21 cellular contexts compared by ENCODE assay signal in genomic region chr2:126781806-126782205, GRCh38.
"Had no signal": no experiment of that assay in that cellular context is flagged by ENCODE, and none has a peak within 500 bp of the region (broad histone marks: within the 10 kb centered on the region; RNA-seq: fewer than 3 reads in every experiment).

No MANE protein-coding gene starts in this region.

- H3K27ac ChIP-seq: dorsolateral prefrontal cortex, hepatocyte, suprapubic skin, thyroid gland, upper lobe of left lung had no signal

- H3K9me3 Mint-ChIP-seq: naive B cell; stimulated activated effector memory CD8-positive, alpha-beta T cell treated with anti-CD3 and anti-CD28 coated beads, Interleukin-12 subunit alpha, Interleukin-12 subunit beta, amount 100 ng/mL, for 72 hours had no signal

- H3K4me3 Mint-ChIP-seq: stimulated activated effector memory CD8-positive, alpha-beta T cell treated with anti-CD3 and anti-CD28 coated beads, Interleukin-12 subunit alpha, Interleukin-12 subunit beta, amount 100 ng/mL, for 72 hours had no signal

- H3K4me3 ChIP-seq: dorsolateral prefrontal cortex, hepatocyte, lung, smooth muscle cell, suprapubic skin, thyroid gland, upper lobe of left lung had no signal

- FAIRE-seq: kidney had no signal

- H3K36me3 ChIP-seq: suprapubic skin, thyroid gland, upper lobe of left lung had no signal

- H3K9me3 ChIP-seq: suprapubic skin, thyroid gland, upper lobe of left lung had no signal

- H2AFZ ChIP-seq: hepatocyte had no signal

- H3K36me3 Mint-ChIP-seq: naive B cell; stimulated activated effector memory CD8-positive, alpha-beta T cell treated with anti-CD3 and anti-CD28 coated beads, Interleukin-12 subunit alpha, Interleukin-12 subunit beta, amount 100 ng/mL, for 72 hours had no signal

- H3K4me2 ChIP-seq: hepatocyte, smooth muscle cell had no signal

- H3K27ac Mint-ChIP-seq: stimulated activated effector memory CD8-positive, alpha-beta T cell treated with anti-CD3 and anti-CD28 coated beads, Interleukin-12 subunit alpha, Interleukin-12 subunit beta, amount 100 ng/mL, for 72 hours had no signal

- H3K79me2 ChIP-seq: hepatocyte had no signal

- DNase-seq: cortex of kidney; effector CD8-positive, alpha-beta T cell; foreskin melanocyte; head of caudate nucleus; kidney; left colon; left ventricle myocardium superior; mesenchymal stem cell; naive B cell; right cardiac atrium; stimulated activated CD4-positive, alpha-beta T cell treated with anti-CD3 and anti-CD28 coated beads, Interleukin-4, amount 100 ng/mL, for 1 hour; stimulated activated CD8-positive, alpha-beta memory T cell treated with anti-CD3 and anti-CD28 coated beads, Interleukin-4, amount 100 ng/mL, for 48 hours; stimulated activated naive CD8-positive, alpha-beta T cell treated with anti-CD3 and anti-CD28 coated beads, Interleukin-15, Interleukin-2, amounts not matched to agents 100 U/mL and 50 U/mL, for 24 hours; thyroid gland; upper lobe of left lung had no signal

- H3K27me3 ChIP-seq: hepatocyte, thyroid gland, upper lobe of left lung had no signal

- ATAC-seq: left colon; left ventricle myocardium superior; right cardiac atrium; stimulated activated effector memory CD8-positive, alpha-beta T cell treated with anti-CD3 and anti-CD28 coated beads, Interleukin-12 subunit alpha, Interleukin-12 subunit beta, amount 100 ng/mL, for 72 hours; stimulated activated naive CD8-positive, alpha-beta T cell treated with anti-CD3 and anti-CD28 coated beads, Interleukin-15, Interleukin-2, amounts not matched to agents 100 U/mL and 50 U/mL, for 24 hours had no signal
